In the genomic region with DNA sequence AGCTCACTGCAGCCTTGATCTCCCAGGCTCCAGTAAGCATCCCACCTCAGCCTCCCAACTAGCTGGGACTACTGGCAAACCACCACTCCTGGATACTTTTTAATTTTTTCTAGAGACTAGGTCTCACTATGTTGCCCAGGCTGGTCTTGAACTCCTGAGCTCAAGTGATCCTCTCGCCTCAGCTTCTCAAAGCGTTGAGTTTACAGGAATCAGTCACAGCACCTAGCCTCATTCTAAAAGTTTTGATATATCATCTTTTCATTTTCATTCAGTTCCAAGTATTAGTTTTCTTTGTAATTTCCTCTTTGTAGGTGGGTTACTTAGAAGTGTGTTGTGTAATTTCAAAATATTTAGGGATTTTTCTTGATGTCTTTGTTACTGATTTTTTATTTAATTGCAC, we compare ENCODE assay signal across 27 cellular contexts. TPM values are rescaled to one million over a fixed set of nuclear protein-coding genes. Genes with fewer than 3 reads are reported as not detected.
A peak's percentile ranks its signal among the peaks of the same experiment; 100 is the strongest.
DNase-seq lines count a peak whose midpoint lies in the region; ATAC-seq and TF ChIP-seq lines count a peak whose summit lies in the region.
"Had no signal": no experiment of that assay in that cellular context is flagged by ENCODE, and none has a peak within 500 bp of the region (broad histone marks: within the 10 kb centered on the region; RNA-seq: fewer than 3 reads in every experiment).

No MANE protein-coding gene starts in this region.

- no peak overlapping the region for H3K4me3 Mint-ChIP-seq in activated CD8-positive, alpha-beta memory T cell treated with anti-CD3 and anti-CD28 coated beads, Interleukin-2, amount 10 ng/mL, durations not matched to agents 7 days and 5 days
- H3K4me3 Mint-ChIP-seq in CD8-positive, alpha-beta T cell = no peak overlapping the region
- H3K4me3 Mint-ChIP-seq in activated CD4-positive, alpha-beta memory T cell treated with anti-CD3 and anti-CD28 coated beads, Interleukin-2, amount 10 ng/mL, durations not matched to agents 7 days and 5 days = no peak overlapping the region
- no peak overlapping the region for H3K4me3 Mint-ChIP-seq in naive thymus-derived CD4-positive, alpha-beta T cell
- no peak overlapping the region for H3K4me3 Mint-ChIP-seq in immature natural killer cell
- H3K4me3 Mint-ChIP-seq: B cell; dendritic cell treated with granulocyte-macrophage colony-stimulating factor and Interleukin-4, amounts not matched to agents 40 ng/mL and 50 ng/mL, for 4 days had no signal

- no peaks in the 10 kb centered on the region for H3K27me3 ChIP-seq in CD8-positive, alpha-beta T cell (ENCODE audit: insufficient read depth, low read length)
- no peaks in the 10 kb centered on the region for H3K27me3 ChIP-seq in naive thymus-derived CD4-positive, alpha-beta T cell (ENCODE audit: control insufficient read depth in 2 of 2, insufficient read depth in 2 of 2, low read length in 2 of 2)
- H3K27me3 ChIP-seq: neutrophil, stomach, thyroid gland, vagina had no signal

- H3K4me1 Mint-ChIP-seq in activated CD8-positive, alpha-beta memory T cell treated with anti-CD3 and anti-CD28 coated beads, Interleukin-2, amount 10 ng/mL, durations not matched to agents 7 days and 5 days = peaks cover 46% of the 10 kb centered on the region
- H3K4me1 Mint-ChIP-seq in CD8-positive, alpha-beta T cell (ENCODE audit: low read depth) = peaks cover 13% of the 10 kb centered on the region
- peaks cover 49% of the 10 kb centered on the region for H3K4me1 Mint-ChIP-seq in activated CD4-positive, alpha-beta memory T cell treated with anti-CD3 and anti-CD28 coated beads, Interleukin-2, amount 10 ng/mL, durations not matched to agents 7 days and 5 days
- H3K4me1 Mint-ChIP-seq in naive thymus-derived CD4-positive, alpha-beta T cell = peaks cover 15 to 64% (median 49%) of the 10 kb centered on the region in 7 donors
- H3K4me1 Mint-ChIP-seq in immature natural killer cell = no peaks in the 10 kb centered on the region

- H3K36me3 Mint-ChIP-seq in activated CD8-positive, alpha-beta memory T cell treated with anti-CD3 and anti-CD28 coated beads, Interleukin-2, amount 10 ng/mL, durations not matched to agents 7 days and 5 days = peaks cover 26% of the 10 kb centered on the region
- peaks cover 19% of the 10 kb centered on the region for H3K36me3 Mint-ChIP-seq in CD8-positive, alpha-beta T cell
- peaks cover 43% of the 10 kb centered on the region for H3K36me3 Mint-ChIP-seq in activated CD4-positive, alpha-beta memory T cell treated with anti-CD3 and anti-CD28 coated beads, Interleukin-2, amount 10 ng/mL, durations not matched to agents 7 days and 5 days (ENCODE audit: low read depth)
- H3K36me3 Mint-ChIP-seq in naive thymus-derived CD4-positive, alpha-beta T cell = peaks cover 3 to 19% (median 7%) of the 10 kb centered on the region in 5 donors
- H3K36me3 Mint-ChIP-seq in immature natural killer cell = peaks cover 0 to 6% (median 0%) of the 10 kb centered on the region in 3 donors

- H3K27ac ChIP-seq in CD8-positive, alpha-beta T cell (ENCODE audit: low read depth, low read length) = no peak overlapping the region
- no peak overlapping the region for H3K27ac ChIP-seq in naive thymus-derived CD4-positive, alpha-beta T cell (ENCODE audit: low read depth, low read length)
- H3K27ac ChIP-seq: A549, neutrophil, prostate gland, stomach, thyroid gland, vagina had no signal

- H3K27ac Mint-ChIP-seq in activated CD8-positive, alpha-beta memory T cell treated with anti-CD3 and anti-CD28 coated beads, Interleukin-2, amount 10 ng/mL, durations not matched to agents 7 days and 5 days = peak overlapping the region; percentile 11
- H3K27ac Mint-ChIP-seq in CD8-positive, alpha-beta T cell = peak overlapping the region; percentile 13
- peak overlapping the region; percentile 34 for H3K27ac Mint-ChIP-seq in activated CD4-positive, alpha-beta memory T cell treated with anti-CD3 and anti-CD28 coated beads, Interleukin-2, amount 10 ng/mL, durations not matched to agents 7 days and 5 days
- peak overlapping the region in 5 of 9 donors; percentile 15 to 70 (median 36) for H3K27ac Mint-ChIP-seq in naive thymus-derived CD4-positive, alpha-beta T cell
- H3K27ac Mint-ChIP-seq in immature natural killer cell = peak overlapping the region in 1 of 6 donors; percentile 37
- H3K27ac Mint-ChIP-seq: B cell; dendritic cell treated with granulocyte-macrophage colony-stimulating factor and Interleukin-4, amounts not matched to agents 40 ng/mL and 50 ng/mL, for 4 days had no signal

- no peak for TF ChIP-seq CTCF in CD8-positive, alpha-beta T cell (IDR thresholded peaks at IDR 0.05)

- ATAC-seq in activated CD8-positive, alpha-beta memory T cell treated with anti-CD3 and anti-CD28 coated beads, Interleukin-2, amount 10 ng/mL, durations not matched to agents 7 days and 5 days = no peak
- ATAC-seq in CD8-positive, alpha-beta T cell = no peak
- no peak for ATAC-seq in naive thymus-derived CD4-positive, alpha-beta T cell
- ATAC-seq in HG03135 (IDR thresholded peaks at IDR 0.05; ENCODE audit: unreplicated experiment) = no peak
- ATAC-seq: HepG2, left cardiac atrium, sciatic nerve had no signal

- H3K4me3 ChIP-seq in CD8-positive, alpha-beta T cell (ENCODE audit: low read depth, low read length) = no peak overlapping the region
- H3K4me3 ChIP-seq in naive thymus-derived CD4-positive, alpha-beta T cell (ENCODE audit: low read length) = no peak overlapping the region
- H3K4me3 ChIP-seq: A549, prostate gland, stomach, thyroid gland, vagina had no signal

- no peak for DNase-seq in activated CD8-positive, alpha-beta memory T cell treated with anti-CD3 and anti-CD28 coated beads, Interleukin-2, amount 10 ng/mL, durations not matched to agents 7 days and 5 days
- no peak for DNase-seq in activated CD8-positive, alpha-beta memory T cell treated with anti-CD3 and anti-CD28 coated beads, Interleukin-2, amount 50 U/mL, for 4 hours
- DNase-seq in CD8-positive, alpha-beta T cell = no peak
- no peak for DNase-seq in activated CD4-positive, alpha-beta memory T cell treated with anti-CD3 and anti-CD28 coated beads, Interleukin-2, amount 10 ng/mL, durations not matched to agents 7 days and 5 days
- DNase-seq in naive thymus-derived CD4-positive, alpha-beta T cell = no peak
- DNase-seq in SKM-1 treated with dmso at 0.1 percent for 144 hours (lab: John Stamatoyannopoulos, UW; ENCODE audit: unreplicated experiment) (no peak), immature natural killer cell (no peak)
- DNase-seq: activated CD4-positive, alpha-beta T cell treated with anti-CD3 and anti-CD28 coated beads, Interleukin-2, amount 50 U/mL, for 1 hour; DMS153; Kasumi-1; left cardiac atrium; NCI-H1436 treated with DMSO at 0.1 percent for 48 hours; NCI-H345; NCI-H82; stomach; T-helper 2 cell; thyroid gland had no signal

- intact Hi-C loops in CD8-positive, alpha-beta T cell (cut with DNase I, micrococcal nuclease) = no loop called here
- intact Hi-C loops in naive thymus-derived CD4-positive, alpha-beta T cell (cut with micrococcal nuclease) = loop anchor here in 1 of 2 donors (10.0 kb wide), 1 partner anchor 516 kb away; a partner anchor contains a TSS

- H3K27me3 Mint-ChIP-seq in activated CD8-positive, alpha-beta memory T cell treated with anti-CD3 and anti-CD28 coated beads, Interleukin-2, amount 10 ng/mL, durations not matched to agents 7 days and 5 days = no peaks in the 10 kb centered on the region
- H3K27me3 Mint-ChIP-seq in CD8-positive, alpha-beta T cell (ENCODE audit: low read depth) = no peaks in the 10 kb centered on the region
- H3K27me3 Mint-ChIP-seq in activated CD4-positive, alpha-beta memory T cell treated with anti-CD3 and anti-CD28 coated beads, Interleukin-2, amount 10 ng/mL, durations not matched to agents 7 days and 5 days = no peaks in the 10 kb centered on the region
- no peaks in the 10 kb centered on the region for H3K27me3 Mint-ChIP-seq in naive thymus-derived CD4-positive, alpha-beta T cell
- H3K27me3 Mint-ChIP-seq in immature natural killer cell (ENCODE audit: low read depth in 3 of 3) = no peaks in the 10 kb centered on the region
- H3K27me3 Mint-ChIP-seq: B cell; dendritic cell treated with granulocyte-macrophage colony-stimulating factor and Interleukin-4, amounts not matched to agents 40 ng/mL and 50 ng/mL, for 4 days had no signal

- POLR2A ChIA-PET in CD8-positive, alpha-beta T cell (lab: Charles Lee) = interaction anchor here (1.0 kb wide), 1 partner anchor 88 kb away, joined by 3 read pairs; no protein-coding TSS in a partner anchor
- POLR2A ChIA-PET in activated CD4-positive, alpha-beta memory T cell treated with anti-CD3 and anti-CD28 coated beads, Interleukin-2, amount 10 ng/mL, durations not matched to agents 7 days and 5 days (lab: Charles Lee) = interaction anchor here (0.6 to 1.3 kb wide), 5 partner anchors 10 to 19 kb away, joined by 3 to 6 read pairs (median 3); a partner anchor contains a TSS
- POLR2A ChIA-PET in naive thymus-derived CD4-positive, alpha-beta T cell (lab: Charles Lee) = interaction anchor here (0.6 kb wide), 1 partner anchor 856 kb away, joined by 4 read pairs; no protein-coding TSS in a partner anchor

- no peaks in the 10 kb centered on the region for H3K9me3 Mint-ChIP-seq in activated CD8-positive, alpha-beta memory T cell treated with anti-CD3 and anti-CD28 coated beads, Interleukin-2, amount 10 ng/mL, durations not matched to agents 7 days and 5 days (ENCODE audit: low read depth)
- H3K9me3 Mint-ChIP-seq in CD8-positive, alpha-beta T cell = no peaks in the 10 kb centered on the region
- H3K9me3 Mint-ChIP-seq in activated CD4-positive, alpha-beta memory T cell treated with anti-CD3 and anti-CD28 coated beads, Interleukin-2, amount 10 ng/mL, durations not matched to agents 7 days and 5 days = no peaks in the 10 kb centered on the region
- no peaks in the 10 kb centered on the region for H3K9me3 Mint-ChIP-seq in naive thymus-derived CD4-positive, alpha-beta T cell
- no peaks in the 10 kb centered on the region for H3K9me3 Mint-ChIP-seq in immature natural killer cell
- H3K9me3 Mint-ChIP-seq: dendritic cell treated with granulocyte-macrophage colony-stimulating factor and Interleukin-4, amounts not matched to agents 40 ng/mL and 50 ng/mL, for 4 days had no signal

- no peaks in the 10 kb centered on the region for H3K9me3 ChIP-seq in CD8-positive, alpha-beta T cell (ENCODE audit: low read length)
- H3K9me3 ChIP-seq in naive thymus-derived CD4-positive, alpha-beta T cell (ENCODE audit: control insufficient read depth in 2 of 3, low read length in 3 of 3) = no peaks in the 10 kb centered on the region
- H3K9me3 ChIP-seq: A549, neutrophil, prostate gland, stomach, thyroid gland, vagina had no signal

- CTCF ChIA-PET in activated CD8-positive, alpha-beta memory T cell treated with anti-CD3 and anti-CD28 coated beads, Interleukin-2, amount 10 ng/mL, durations not matched to agents 7 days and 5 days (lab: Charles Lee) = interaction anchor here (0.7 to 1.5 kb wide), 5 partner anchors 10 to 109 kb away, joined by 3 to 5 read pairs (median 3); no protein-coding TSS in a partner anchor
- CTCF ChIA-PET in CD8-positive, alpha-beta T cell (lab: Charles Lee) = interaction anchor here (0.6 to 1.7 kb wide), 3 partner anchors 19 to 129 kb away, joined by 3 to 7 read pairs (median 5); no protein-coding TSS in a partner anchor
- CTCF ChIA-PET in activated CD4-positive, alpha-beta memory T cell treated with anti-CD3 and anti-CD28 coated beads, Interleukin-2, amount 10 ng/mL, durations not matched to agents 7 days and 5 days (lab: Charles Lee) = interaction anchor here (1.0 to 2.4 kb wide), 2 partner anchors 54 to 109 kb away, joined by 3 to 10 read pairs; a partner anchor contains a TSS
- CTCF ChIA-PET in naive thymus-derived CD4-positive, alpha-beta T cell (lab: Charles Lee) = no interaction called here

- no peaks in the 10 kb centered on the region for H3K4me1 ChIP-seq in CD8-positive, alpha-beta T cell (ENCODE audit: insufficient read depth, low read length)
- no peaks in the 10 kb centered on the region for H3K4me1 ChIP-seq in naive thymus-derived CD4-positive, alpha-beta T cell (ENCODE audit: control insufficient read depth in 2 of 2, insufficient read depth in 2 of 2, low read length in 2 of 2)
- H3K4me1 ChIP-seq: A549, prostate gland, thyroid gland, vagina had no signal

- no peaks in the 10 kb centered on the region for H3K36me3 ChIP-seq in CD8-positive, alpha-beta T cell (ENCODE audit: insufficient read depth, low read length)
- peaks cover 0 to 3% (median 0%) of the 10 kb centered on the region in 3 experiments for H3K36me3 ChIP-seq in naive thymus-derived CD4-positive, alpha-beta T cell (ENCODE audit: control insufficient read depth in 2 of 3, insufficient read depth in 3 of 3, low read length in 3 of 3)
- H3K36me3 ChIP-seq: neutrophil, prostate gland, thyroid gland had no signal

RNA-seq across cellular contexts. Expression of a gene that starts 9.6 kb away (rescaled TPM):
- 100 to 1,000 TPM; 102 to 113 TPM for total RNA-seq in activated CD8-positive, alpha-beta memory T cell treated with anti-CD3 and anti-CD28 coated beads, Interleukin-2, amount 10 ng/mL, durations not matched to agents 7 days and 5 days
- 10 to 100 TPM; 26.1 to 26.7 TPM for total RNA-seq in CD8-positive, alpha-beta T cell
- total RNA-seq in activated CD4-positive, alpha-beta memory T cell treated with anti-CD3 and anti-CD28 coated beads, Interleukin-2, amount 10 ng/mL, durations not matched to agents 7 days and 5 days = 100 to 1,000 TPM; 103 to 106 TPM
- 100 to 1,000 TPM in 1 of 5 experiments, 10 to 100 TPM in 4; 40.3 to 133 (median 77.2) TPM for total RNA-seq in naive thymus-derived CD4-positive, alpha-beta T cell
- polyA plus RNA-seq in naive thymus-derived CD4-positive, alpha-beta T cell = 10 to 100 TPM; 28.2 to 34.5 TPM
- 10 to 100 TPM in 2 of 3 donors, 1 to 10 TPM in 1; 5.9 to 23.6 (median 11.5) TPM for polyA plus RNA-seq in immature natural killer cell

RNA-seq across cellular contexts. Expression of a gene that starts 10.2 kb away (rescaled TPM):
- 1,000 to 10,000 TPM; 1,232 to 1,373 TPM for total RNA-seq in activated CD8-positive, alpha-beta memory T cell treated with anti-CD3 and anti-CD28 coated beads, Interleukin-2, amount 10 ng/mL, durations not matched to agents 7 days and 5 days
- total RNA-seq in CD8-positive, alpha-beta T cell = 1,000 to 10,000 TPM; 1,967 to 1,977 TPM
- total RNA-seq in activated CD4-positive, alpha-beta memory T cell treated with anti-CD3 and anti-CD28 coated beads, Interleukin-2, amount 10 ng/mL, durations not matched to agents 7 days and 5 days = 1,000 to 10,000 TPM; 1,361 to 1,363 TPM
- total RNA-seq in naive thymus-derived CD4-positive, alpha-beta T cell = 1,000 to 10,000 TPM; 1,019 to 1,660 (median 1,193) TPM
- polyA plus RNA-seq in naive thymus-derived CD4-positive, alpha-beta T cell = 1,000 to 10,000 TPM in 1 of 2 donors, 100 to 1,000 TPM in 1; 933 to 1,045 TPM
- polyA plus RNA-seq in immature natural killer cell = 100 to 1,000 TPM; 512 to 669 (median 601) TPM

RNA-seq across cellular contexts. Expression of a gene that starts 30.5 kb away (rescaled TPM):
- not detected for total RNA-seq in activated CD8-positive, alpha-beta memory T cell treated with anti-CD3 and anti-CD28 coated beads, Interleukin-2, amount 10 ng/mL, durations not matched to agents 7 days and 5 days
- total RNA-seq in CD8-positive, alpha-beta T cell = not detected
- under 1 TPM in 1 of 2 experiments, not detected in 1; 0.20 TPM for total RNA-seq in activated CD4-positive, alpha-beta memory T cell treated with anti-CD3 and anti-CD28 coated beads, Interleukin-2, amount 10 ng/mL, durations not matched to agents 7 days and 5 days
- total RNA-seq in naive thymus-derived CD4-positive, alpha-beta T cell = 10 to 100 TPM in 1 of 5 experiments, 1 to 10 TPM in 1, not detected in 3; 2.0 to 23.3 TPM
- under 1 TPM in 1 of 2 donors, not detected in 1; 0.61 TPM for polyA plus RNA-seq in naive thymus-derived CD4-positive, alpha-beta T cell
- polyA plus RNA-seq in immature natural killer cell = 1 to 10 TPM; 1.6 to 3.6 (median 2.0) TPM
- total RNA-seq: B cell, lung microvascular endothelial cell, vagina had no signal

RNA-seq across cellular contexts. Expression of a gene that starts 54.6 kb away (rescaled TPM):
- total RNA-seq in activated CD8-positive, alpha-beta memory T cell treated with anti-CD3 and anti-CD28 coated beads, Interleukin-2, amount 10 ng/mL, durations not matched to agents 7 days and 5 days = 100 to 1,000 TPM in 1 of 2 experiments, 10 to 100 TPM in 1; 90.8 to 104 TPM
- 10 to 100 TPM; 24.1 to 25.2 TPM for total RNA-seq in CD8-positive, alpha-beta T cell
- total RNA-seq in activated CD4-positive, alpha-beta memory T cell treated with anti-CD3 and anti-CD28 coated beads, Interleukin-2, amount 10 ng/mL, durations not matched to agents 7 days and 5 days = 100 to 1,000 TPM; 126 to 130 TPM
- 100 to 1,000 TPM in 1 of 5 experiments, 10 to 100 TPM in 4; 47.5 to 141 (median 80.0) TPM for total RNA-seq in naive thymus-derived CD4-positive, alpha-beta T cell
- 100 to 1,000 TPM; 131 to 171 TPM for polyA plus RNA-seq in naive thymus-derived CD4-positive, alpha-beta T cell
- polyA plus RNA-seq in immature natural killer cell = 100 to 1,000 TPM; 202 to 341 (median 202) TPM
